Comparison of ENCODE assay signal across 8 cellular contexts in genomic region chr20:9359561-9360308, GRCh38.
DNase-seq lines count a peak whose midpoint lies in the region; ATAC-seq, FAIRE-seq and TF ChIP-seq lines count a peak whose summit lies in the region.

No MANE protein-coding gene starts in this region.

- FAIRE-seq in D721Med (lab: Jason Lieb, UNC) (no peak), GM12891 (lab: Jason Lieb, UNC) (no peak)

- TF ChIP-seq CTCF in D721Med (IDR thresholded peaks at IDR 0.05; ENCODE audit: insufficient read depth, missing control alignments) (peak; percentile 48), SK-N-SH (IDR thresholded peaks at IDR 0.05) (peak; percentile 69)

- peaks cover 4 to 10% of the 10 kb centered on the region in 2 experiments; a peak in 1 of 4 replicates for H3K4me1 ChIP-seq in SK-N-SH (ENCODE audit: control insufficient read depth in 1 of 2, insufficient read depth in 2 of 2, low read depth in 1 of 2, low read length in 1 of 2)

- H3K27me3 ChIP-seq in SK-N-SH (ENCODE audit: insufficient read depth), result no peaks in the 10 kb centered on the region

- ATAC-seq in HG03432 (IDR thresholded peaks at IDR 0.05; ENCODE audit: unreplicated experiment) (no peak), HG03175 (IDR thresholded peaks at IDR 0.05; ENCODE audit: unreplicated experiment) (no peak)

- CTCF ChIA-PET in SK-N-SH (lab: Yijun Ruan, JAX), result interaction anchor here (0.6 to 2.5 kb wide), 39 partner anchors 9 to 627 kb away, joined by 3 to 26 read pairs (median 4); no protein-coding TSS in a partner anchor

- H3K79me2 ChIP-seq in SK-N-SH (ENCODE audit: insufficient read depth), result no peaks in the 10 kb centered on the region

- no peaks in the 10 kb centered on the region for H3K9me2 ChIP-seq in SK-N-SH

- H3K4me2 ChIP-seq in SK-N-SH, result no peak overlapping the region

- H3K4me3 ChIP-seq in SK-N-SH (ENCODE audit: low read depth in 2 of 2, low read length in 1 of 2), result no peak overlapping the region; a peak in 1 of 4 replicates

- no peak for TF ChIP-seq EP300 in SK-N-SH (IDR thresholded peaks at IDR 0.05; ENCODE audit: borderline replicate concordance in 1 of 2, low read depth in 1 of 2, low read length in 1 of 2)

- no peak overlapping the region for H2AFZ ChIP-seq in SK-N-SH (ENCODE audit: low read depth)

- H3K27ac ChIP-seq in SK-N-SH (ENCODE audit: low read depth in 2 of 2, low read length in 1 of 2), result peak overlapping the region; percentile 11; a peak in 2 of 4 replicates

- peaks cover 9 to 18% of the 10 kb centered on the region in 2 experiments for H3K36me3 ChIP-seq in SK-N-SH (replicated peaks in 1 of 2; ENCODE audit: control insufficient read depth in 1 of 2, insufficient read depth in 2 of 2, low read length in 1 of 2)

- H3K9me3 ChIP-seq in SK-N-SH, result no peaks in the 10 kb centered on the region

- H3F3A ChIP-seq in SK-N-SH (replicated peaks; ENCODE audit: insufficient read depth), result no peaks in the 10 kb centered on the region

- no peak overlapping the region for H3K9ac ChIP-seq in SK-N-SH

- TF ChIP-seq RAD21 in SK-N-SH (IDR thresholded peaks at IDR 0.05; ENCODE audit: low read length), result peak; percentile 91

- 60% methylated on average over 14 of the region's 14 CpGs for WGBS in SK-N-SH (ENCODE audit: low lambda C conversion rate)

- no peak for TF ChIP-seq POLR2A in GM12891 (IDR thresholded peaks at IDR 0.05; ENCODE audit: low read depth, low read length)

- no peak for DNase-seq in D721Med (ENCODE audit: insufficient read length, low spot score)
- DNase-seq in Kasumi-1 (lab: John Stamatoyannopoulos, UW), result peak; percentile 29 to 38
- peak; percentile 33 for DNase-seq in SK-N-SH
- peak; percentile 33 for DNase-seq in globus pallidus (ENCODE audit: low spot score)
- peak; percentile 70 for DNase-seq in renal cortical epithelial cell (ENCODE audit: low read depth)
- no peak for DNase-seq in GM12891 (ENCODE audit: insufficient read length, low spot score)

- H4K20me1 ChIP-seq in SK-N-SH (ENCODE audit: insufficient read depth), result no peaks in the 10 kb centered on the region

- POLR2A ChIA-PET in SK-N-SH (lab: Yijun Ruan, JAX), result interaction anchor here (0.5 kb wide), 1 partner anchor 1195 kb away, joined by 3 read pairs; no protein-coding TSS in a partner anchor

TF ChIP-seq in SK-N-SH, 30 proteins besides CTCF, POLR2A, EP300 and RAD21:
- TF ChIP-seq EZH2phosphoT487 (IDR thresholded peaks at IDR 0.05; ENCODE audit: borderline replicate concordance, low read depth) (no peak), ELF1 (IDR thresholded peaks at IDR 0.05) (no peak), TEAD4 (IDR thresholded peaks at IDR 0.05; ENCODE audit: borderline replicate concordance, insufficient read depth) (no peak), JUND (IDR thresholded peaks at IDR 0.05) (no peak), SMC3 (IDR thresholded peaks at IDR 0.05; ENCODE audit: low read depth, low read length) (peak; percentile 76), MXI1 (IDR thresholded peaks at IDR 0.05; ENCODE audit: low read depth, low read length) (no peak), RXRA (IDR thresholded peaks at IDR 0.05; ENCODE audit: borderline replicate concordance, low read depth) (no peak), GATA2 (CRISPR knock-in tag; IDR thresholded peaks at IDR 0.05) (peak; percentile 52)

TF ChIP-seq in GM12891, 5 proteins besides CTCF, POLR2A, EP300 and RAD21:
- TF ChIP-seq TAF1 (IDR thresholded peaks at IDR 0.05; ENCODE audit: low read depth, low read length), result no peak
- no peak for TF ChIP-seq PAX5 (IDR thresholded peaks at IDR 0.05; ENCODE audit: insufficient read depth, low read length, severe bottlenecking)
- TF ChIP-seq POU2F2 (IDR thresholded peaks at IDR 0.05; ENCODE audit: low read depth, low read length), result no peak

Comparison
In these comparisons a context has a peak if more than half of its experiments do, and no peak if none do; other contexts are left out.
1. DNase-seq: peak in Kasumi-1 (2 of 2), SK-N-SH (single experiment), globus pallidus (single experiment) and renal cortical epithelial cell (single experiment); none in D721Med (single experiment) and GM12891 (single experiment).